13 cellular contexts compared by ENCODE assay signal in the genomic region with DNA sequence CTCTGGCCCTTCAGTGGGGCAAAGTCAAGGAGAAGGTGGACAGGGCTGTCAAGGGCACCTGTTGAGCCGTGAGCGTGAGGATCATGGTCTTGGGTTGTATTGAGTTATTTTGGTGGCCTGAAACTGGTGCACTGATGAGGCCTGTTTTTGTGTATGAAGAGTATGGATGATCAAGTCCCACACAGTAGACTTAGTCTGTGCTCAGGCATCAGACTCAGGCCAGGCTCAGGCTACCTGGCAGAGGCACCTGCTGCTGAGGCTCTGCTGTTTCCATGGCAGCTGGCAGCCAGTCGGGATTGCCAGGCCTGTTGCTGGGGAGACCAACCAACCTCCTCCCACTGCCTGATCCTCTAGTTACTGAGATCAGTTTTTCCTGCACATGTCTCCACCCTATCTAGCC. TPM values are rescaled to one million over a fixed set of nuclear protein-coding genes. Genes with fewer than 3 reads are reported as not detected.
DNase-seq lines count a peak whose midpoint lies in the region; ATAC-seq and TF ChIP-seq lines count a peak whose summit lies in the region.
"Had no signal": no experiment of that assay in that cellular context is flagged by ENCODE, and none has a peak within 500 bp of the region (broad histone marks: within the 10 kb centered on the region; RNA-seq: fewer than 3 reads in every experiment).

No MANE protein-coding gene starts in this region.

- H3K9ac ChIP-seq in endodermal cell (ENCODE audit: extremely low read depth, low read length, poor library complexity, severe bottlenecking): no peak overlapping the region

- H3K27me3 ChIP-seq in endodermal cell (ENCODE audit: control insufficient read depth, insufficient read depth, low read length, poor library complexity, severe bottlenecking) (peaks cover 37% of the 10 kb centered on the region), tibial nerve (peaks cover 0 to 76% of the 10 kb centered on the region in 2 donors)

- POLR2A ChIA-PET in activated naive CD8-positive, alpha-beta T cell treated with anti-CD3 and anti-CD28 coated beads, Interleukin-2, amount 10 ng/mL, durations not matched to agents 7 days and 5 days (lab: Charles Lee): no interaction called here

- peaks cover 29% of the 10 kb centered on the region for H3K27me3 Mint-ChIP-seq in activated naive CD8-positive, alpha-beta T cell treated with anti-CD3 and anti-CD28 coated beads, Interleukin-2, amount 10 ng/mL, durations not matched to agents 7 days and 5 days
- peaks cover 32% of the 10 kb centered on the region for H3K27me3 Mint-ChIP-seq in activated naive CD8-positive, alpha-beta T cell treated with anti-CD3 and anti-CD28 coated beads, Interleukin-2, amount 50 U/mL, for 24 hours
- H3K27me3 Mint-ChIP-seq in endodermal cell (ENCODE audit: insufficient read depth): peaks cover 62% of the 10 kb centered on the region

- H3K4me1 Mint-ChIP-seq in activated naive CD8-positive, alpha-beta T cell treated with anti-CD3 and anti-CD28 coated beads, Interleukin-2, amount 10 ng/mL, durations not matched to agents 7 days and 5 days: peaks cover 33% of the 10 kb centered on the region
- peaks cover 15% of the 10 kb centered on the region for H3K4me1 Mint-ChIP-seq in activated naive CD8-positive, alpha-beta T cell treated with anti-CD3 and anti-CD28 coated beads, Interleukin-2, amount 50 U/mL, for 24 hours
- peaks cover 23% of the 10 kb centered on the region for H3K4me1 Mint-ChIP-seq in endodermal cell

- no peaks in the 10 kb centered on the region for H3K9me3 ChIP-seq in endodermal cell (ENCODE audit: control insufficient read depth, low read length)
- no peaks in the 10 kb centered on the region for H3K9me3 ChIP-seq in tibial nerve

- peak overlapping the region; percentile 68 for H3K27ac Mint-ChIP-seq in activated naive CD8-positive, alpha-beta T cell treated with anti-CD3 and anti-CD28 coated beads, Interleukin-2, amount 10 ng/mL, durations not matched to agents 7 days and 5 days
- H3K27ac Mint-ChIP-seq in activated naive CD8-positive, alpha-beta T cell treated with anti-CD3 and anti-CD28 coated beads, Interleukin-2, amount 50 U/mL, for 24 hours: no peak overlapping the region
- no peak overlapping the region for H3K27ac Mint-ChIP-seq in endodermal cell
- H3K27ac Mint-ChIP-seq: activated T-helper 1 cell treated with anti-CD3 and anti-CD28 coated beads, Interleukin-12 subunit alpha, Interleukin-12 subunit beta, Interleukin-2, Interleukin-4 antibody, amounts not matched to agents 30 ng/mL and 10 ng/mL and 1 ng/mL, durations not matched to agents 14 hours and 24 hours and 36 hours; HFFc6; T-helper 1 cell treated with Interleukin-12 subunit alpha and Interleukin-12 subunit beta and Interleukin-4 antibody, amounts not matched to agents 30 μg/mL and 1 μg/mL, for 36 hours had no signal

- H3K27ac ChIP-seq in endodermal cell (ENCODE audit: low read depth, low read length): no peak overlapping the region
- H3K27ac ChIP-seq in tibial nerve: no peak overlapping the region

- no peaks in the 10 kb centered on the region for H3K9me3 Mint-ChIP-seq in activated naive CD8-positive, alpha-beta T cell treated with anti-CD3 and anti-CD28 coated beads, Interleukin-2, amount 10 ng/mL, durations not matched to agents 7 days and 5 days
- H3K9me3 Mint-ChIP-seq in activated naive CD8-positive, alpha-beta T cell treated with anti-CD3 and anti-CD28 coated beads, Interleukin-2, amount 50 U/mL, for 24 hours: no peaks in the 10 kb centered on the region
- no peaks in the 10 kb centered on the region for H3K9me3 Mint-ChIP-seq in endodermal cell
- H3K9me3 Mint-ChIP-seq: activated T-helper 1 cell treated with anti-CD3 and anti-CD28 coated beads, Interleukin-12 subunit alpha, Interleukin-12 subunit beta, Interleukin-2, Interleukin-4 antibody, amounts not matched to agents 30 ng/mL and 10 ng/mL and 1 ng/mL, durations not matched to agents 14 hours and 24 hours and 36 hours; HFFc6; T-helper 1 cell treated with Interleukin-12 subunit alpha and Interleukin-12 subunit beta and Interleukin-4 antibody, amounts not matched to agents 30 μg/mL and 1 μg/mL, for 36 hours had no signal

- TF ChIP-seq POLR2A in tibial nerve (IDR thresholded peaks at IDR 0.05): no peak

- H3K36me3 ChIP-seq in endodermal cell (ENCODE audit: control insufficient read depth, insufficient read depth, low read length): no peaks in the 10 kb centered on the region
- no peaks in the 10 kb centered on the region for H3K36me3 ChIP-seq in tibial nerve

- H3K4me3 ChIP-seq in endodermal cell (ENCODE audit: low read length): no peak overlapping the region
- H3K4me3 ChIP-seq in tibial nerve: no peak overlapping the region

- no peak for ATAC-seq in activated naive CD8-positive, alpha-beta T cell treated with anti-CD3 and anti-CD28 coated beads, Interleukin-2, amount 10 ng/mL, durations not matched to agents 7 days and 5 days (ENCODE audit: low read depth)
- ATAC-seq in activated naive CD8-positive, alpha-beta T cell treated with anti-CD3 and anti-CD28 coated beads, Interleukin-2, amount 50 U/mL, for 24 hours: no peak

- 50 to 87% methylated on average over 1 to 3 of the region's 3 CpGs for WGBS in endodermal cell (ENCODE audit: insufficient coverage in 1 of 2, insufficient read length in 1 of 2), 2 experiments
- WGBS in tibial nerve, 2 donors: 77 to 85% methylated on average over 2 to 3 of the region's 3 CpGs

- peaks cover 7% of the 10 kb centered on the region for H3K4me1 ChIP-seq in endodermal cell (ENCODE audit: control insufficient read depth, insufficient read depth, low read length)
- peaks cover 0 to 28% (median 15%) of the 10 kb centered on the region in 4 donors for H3K4me1 ChIP-seq in tibial nerve

- no peak for TF ChIP-seq EP300 in tibial nerve (IDR thresholded peaks at IDR 0.05)

- no peaks in the 10 kb centered on the region for H3K36me3 Mint-ChIP-seq in activated naive CD8-positive, alpha-beta T cell treated with anti-CD3 and anti-CD28 coated beads, Interleukin-2, amount 10 ng/mL, durations not matched to agents 7 days and 5 days
- H3K36me3 Mint-ChIP-seq in activated naive CD8-positive, alpha-beta T cell treated with anti-CD3 and anti-CD28 coated beads, Interleukin-2, amount 50 U/mL, for 24 hours (ENCODE audit: low read depth): no peaks in the 10 kb centered on the region
- H3K36me3 Mint-ChIP-seq in endodermal cell (ENCODE audit: low read depth): no peaks in the 10 kb centered on the region

- DNase-seq in activated naive CD8-positive, alpha-beta T cell treated with anti-CD3 and anti-CD28 coated beads, Interleukin-2, amount 10 ng/mL, durations not matched to agents 7 days and 5 days: no peak
- DNase-seq in activated naive CD8-positive, alpha-beta T cell treated with anti-CD3 and anti-CD28 coated beads, Interleukin-2, amount 50 U/mL, for 24 hours: no peak
- DNase-seq in NCI-H345 treated with DMSO at 0.1 percent for 48 hours (lab: John Stamatoyannopoulos, UW; ENCODE audit: unreplicated experiment) (peak; percentile 17), endodermal cell (peak; percentile 35), ureter (ENCODE audit: low spot score) (peak; percentile 39), retina (no peak), tibial nerve (ENCODE audit: low spot score in 2 of 2) (no peak)
- no peak for DNase-seq in stimulated activated CD8-positive, alpha-beta memory T cell treated with anti-CD3 and anti-CD28 coated beads, Interleukin-4, amount 100 ng/mL, for 48 hours
- DNase-seq: HFFc6, NCI-H446 treated with DMSO at 0.1 percent for 48 hours, RPMI8226 had no signal

- no peak overlapping the region for H3K4me3 Mint-ChIP-seq in activated naive CD8-positive, alpha-beta T cell treated with anti-CD3 and anti-CD28 coated beads, Interleukin-2, amount 10 ng/mL, durations not matched to agents 7 days and 5 days
- H3K4me3 Mint-ChIP-seq in activated naive CD8-positive, alpha-beta T cell treated with anti-CD3 and anti-CD28 coated beads, Interleukin-2, amount 50 U/mL, for 24 hours: no peak overlapping the region
- no peak overlapping the region for H3K4me3 Mint-ChIP-seq in endodermal cell
- H3K4me3 Mint-ChIP-seq: activated T-helper 1 cell treated with anti-CD3 and anti-CD28 coated beads, Interleukin-12 subunit alpha, Interleukin-12 subunit beta, Interleukin-2, Interleukin-4 antibody, amounts not matched to agents 30 ng/mL and 10 ng/mL and 1 ng/mL, durations not matched to agents 14 hours and 24 hours and 36 hours; HFFc6; T-helper 1 cell treated with Interleukin-12 subunit alpha and Interleukin-12 subunit beta and Interleukin-4 antibody, amounts not matched to agents 30 μg/mL and 1 μg/mL, for 36 hours had no signal

- TF ChIP-seq CTCF in endodermal cell (conservative IDR thresholded peaks at IDR 0.05) (no peak), tibial nerve (IDR thresholded peaks at IDR 0.05) (no peak)

RNA-seq across cellular contexts. Expression of gene JPH4, which starts 5.2 kb away (rescaled TPM):
- total RNA-seq in activated naive CD8-positive, alpha-beta T cell treated with anti-CD3 and anti-CD28 coated beads, Interleukin-2, amount 10 ng/mL, durations not matched to agents 7 days and 5 days: not detected
- total RNA-seq in endodermal cell (under 1 TPM; 0.18 to 0.91 TPM), ureter (5.3 TPM), tibial nerve (1 to 10 TPM; 1.2 to 2.9 (median 2.2) TPM)
- polyA plus RNA-seq in endodermal cell (2013, experiment 1 of 2): 13.1 TPM
- 12.8 TPM for polyA plus RNA-seq in endodermal cell (2013, experiment 2 of 2)
- total RNA-seq: activated T-helper 1 cell treated with anti-CD3 and anti-CD28 coated beads, Interleukin-12 subunit alpha, Interleukin-12 subunit beta, Interleukin-2, Interleukin-4 antibody, amounts not matched to agents 30 ng/mL and 10 ng/mL and 1 ng/mL, durations not matched to agents 14 hours and 24 hours and 36 hours; HFFc6 had no signal

RNA-seq across cellular contexts. Expression of gene AP1G2, which starts 5.8 kb away (rescaled TPM):
- total RNA-seq in activated naive CD8-positive, alpha-beta T cell treated with anti-CD3 and anti-CD28 coated beads, Interleukin-2, amount 10 ng/mL, durations not matched to agents 7 days and 5 days: 100 to 1,000 TPM; 335 to 389 TPM
- total RNA-seq in endodermal cell: 100 to 1,000 TPM; 203 to 209 TPM
- 85.8 TPM for polyA plus RNA-seq in endodermal cell (2013, experiment 1 of 2)
- 69.8 TPM for polyA plus RNA-seq in endodermal cell (2013, experiment 2 of 2)
- total RNA-seq in ureter: 248 TPM
- total RNA-seq in tibial nerve: 10 to 100 TPM; 30.2 to 76.8 (median 52.0) TPM

RNA-seq across cellular contexts. Expression of gene THTPA, which starts 17.3 kb away (rescaled TPM):
- total RNA-seq in activated naive CD8-positive, alpha-beta T cell treated with anti-CD3 and anti-CD28 coated beads, Interleukin-2, amount 10 ng/mL, durations not matched to agents 7 days and 5 days: 10 to 100 TPM; 14.2 to 19.2 TPM
- total RNA-seq in endodermal cell (10 to 100 TPM; 13.0 to 17.0 TPM), ureter (20.2 TPM), tibial nerve (10 to 100 TPM; 14.4 to 47.1 (median 25.2) TPM)
- polyA plus RNA-seq in endodermal cell (2013, experiment 1 of 2): 17.3 TPM
- 15.7 TPM for polyA plus RNA-seq in endodermal cell (2013, experiment 2 of 2)

RNA-seq across cellular contexts. Expression of gene ZFHX2, which starts 21.8 kb away (rescaled TPM):
- total RNA-seq in activated naive CD8-positive, alpha-beta T cell treated with anti-CD3 and anti-CD28 coated beads, Interleukin-2, amount 10 ng/mL, durations not matched to agents 7 days and 5 days: 1 to 10 TPM in 1 of 2 experiments, under 1 TPM in 1; 0.75 to 1.4 TPM
- 10 to 100 TPM; 12.8 to 15.4 TPM for total RNA-seq in endodermal cell
- polyA plus RNA-seq in endodermal cell (2013, experiment 1 of 2): 15.2 TPM
- polyA plus RNA-seq in endodermal cell (2013, experiment 2 of 2): 13.2 TPM
- total RNA-seq in ureter: 2.8 TPM
- total RNA-seq in tibial nerve: 1 to 10 TPM; 2.1 to 3.9 (median 2.6) TPM

Comparison
In these comparisons a context has a peak if more than half of its experiments do, and no peak if none do; other contexts are left out.
1. DNase-seq: peak in NCI-H345 treated with DMSO at 0.1 percent for 48 hours (single experiment), endodermal cell (single experiment) and ureter (single experiment); none in activated naive CD8-positive, alpha-beta T cell treated with anti-CD3 and anti-CD28 coated beads, Interleukin-2, amount 10 ng/mL, durations not matched to agents 7 days and 5 days (single experiment), activated naive CD8-positive, alpha-beta T cell treated with anti-CD3 and anti-CD28 coated beads, Interleukin-2, amount 50 U/mL, for 24 hours (single experiment), stimulated activated CD8-positive, alpha-beta memory T cell treated with anti-CD3 and anti-CD28 coated beads, Interleukin-4, amount 100 ng/mL, for 48 hours (single experiment), retina (single experiment) and tibial nerve (0 of 2).